Comparison of ENCODE assay signal across 22 cellular contexts in genomic region chr17:41494524-41494923, GRCh38. TPM values are rescaled to one million over a fixed set of nuclear protein-coding genes. Genes with fewer than 3 reads are reported as not detected.
A peak's percentile ranks its signal among the peaks of the same experiment; 100 is the strongest.
DNase-seq lines count a peak whose midpoint lies in the region; ATAC-seq, FAIRE-seq and TF ChIP-seq lines count a peak whose summit lies in the region.
"Had no signal": no experiment of that assay in that cellular context is flagged by ENCODE, and none has a peak within 500 bp of the region (broad histone marks: within the 10 kb centered on the region; RNA-seq: fewer than 3 reads in every experiment).

No MANE protein-coding gene starts in this region.

- H3K9me3 Mint-ChIP-seq in CD14-positive monocyte: peaks cover 0 to 5% (median 0%) of the 10 kb centered on the region in 7 donors
- no peaks in the 10 kb centered on the region for H3K9me3 Mint-ChIP-seq in stimulated activated naive B cell treated with anti-CD40 and anti-IgM and Interleukin-4, amounts not matched to agents 10 μg/mL and 1 μg/mL and 100 μg/mL, for 72 hours
- H3K9me3 Mint-ChIP-seq: activated naive CD4-positive, alpha-beta T cell treated with anti-CD3 and anti-CD28 coated beads, Interleukin-2, amount 50 U/mL, for 72 hours; T-helper 2 cell treated with Interferon-gamma antibody and Interleukin-4, amounts not matched to agents 5 μg/mL and 100 μg/mL, for 36 hours had no signal

- WGBS in IMR-90 (ENCODE audit: extremely low coverage in 2 of 2, insufficient read length in 1 of 2), 2 experiments: 20% methylated on average over 1 of the region's 2 CpGs; no CpG with 5 or more reads in 1 of the 2 experiments

- peak overlapping the region; percentile 54 for H2AFZ ChIP-seq in IMR-90 (replicated peaks; ENCODE audit: low read length, poor library complexity)
- H2AFZ ChIP-seq in endothelial cell of umbilical vein (ENCODE audit: low read depth, low read length): no peak overlapping the region
- H2AFZ ChIP-seq: hepatocyte had no signal

- H2BK15ac ChIP-seq in IMR-90 (ENCODE audit: low read depth, low read length): peak overlapping the region; percentile 82; the same call in 2 of the 3 replicates

- H3K9me1 ChIP-seq in IMR-90 (ENCODE audit: insufficient read depth, low read length): peaks cover 19% of the 10 kb centered on the region
- no peaks in the 10 kb centered on the region for H3K9me1 ChIP-seq in endothelial cell of umbilical vein (replicated peaks; ENCODE audit: control insufficient read depth, extremely low read depth, insufficient read depth, low read length)

- H3K36me3 ChIP-seq in IMR-90 (ENCODE audit: control insufficient read depth, insufficient read depth, low read length): no peaks in the 10 kb centered on the region
- H3K36me3 ChIP-seq in endothelial cell of umbilical vein (ENCODE audit: control insufficient read depth in 2 of 2, extremely low read depth in 1 of 2, insufficient read depth in 2 of 2, low read length in 2 of 2): no peaks in the 10 kb centered on the region
- H3K36me3 ChIP-seq: neutrophil had no signal

- H3K27me3 ChIP-seq in IMR-90 (ENCODE audit: control insufficient read depth, insufficient read depth, low read length): no peaks in the 10 kb centered on the region
- H3K27me3 ChIP-seq in endothelial cell of umbilical vein (ENCODE audit: control insufficient read depth in 2 of 2, insufficient read depth in 2 of 2, low read length in 2 of 2): no peaks in the 10 kb centered on the region
- peaks cover 0 to 4% (median 0%) of the 10 kb centered on the region in 45 donors for H3K27me3 ChIP-seq in dorsolateral prefrontal cortex
- H3K27me3 ChIP-seq: hepatocyte, neutrophil had no signal

- H3K4me2 ChIP-seq in IMR-90 (ENCODE audit: low read depth, low read length) (no peak overlapping the region), endothelial cell of umbilical vein (ENCODE audit: insufficient read depth, low read length) (no peak overlapping the region)
- H3K4me2 ChIP-seq: hepatocyte had no signal

- no peaks in the 10 kb centered on the region for H4K20me1 ChIP-seq in IMR-90 (ENCODE audit: insufficient read depth, low read length)
- H4K20me1 ChIP-seq in endothelial cell of umbilical vein (replicated peaks; ENCODE audit: control insufficient read depth, extremely low read depth, insufficient read depth, low read length): no peaks in the 10 kb centered on the region

- H3K4me1 Mint-ChIP-seq in CD14-positive monocyte: peaks cover 79% of the 10 kb centered on the region
- H3K4me1 Mint-ChIP-seq in stimulated activated naive B cell treated with anti-CD40 and anti-IgM and Interleukin-4, amounts not matched to agents 10 μg/mL and 1 μg/mL and 100 μg/mL, for 72 hours: peaks cover 16 to 18% of the 10 kb centered on the region in 2 donors

- H3K27ac ChIP-seq in IMR-90 (ENCODE audit: insufficient read depth, low read length) (no peak overlapping the region; the same call in 1 of the 2 replicates), endothelial cell of umbilical vein (ENCODE audit: insufficient read depth, low read depth, low read length) (no peak overlapping the region), coronary artery (no peak overlapping the region), dorsolateral prefrontal cortex (no peak overlapping the region)
- H3K27ac ChIP-seq: hepatocyte, HL-60, skin epidermis had no signal

- no peak overlapping the region for H3K4me3 Mint-ChIP-seq in CD14-positive monocyte
- no peak overlapping the region for H3K4me3 Mint-ChIP-seq in stimulated activated naive B cell treated with anti-CD40 and anti-IgM and Interleukin-4, amounts not matched to agents 10 μg/mL and 1 μg/mL and 100 μg/mL, for 72 hours
- H3K4me3 Mint-ChIP-seq: activated CD4-positive, alpha-beta T cell treated with anti-CD3 and anti-CD28 coated beads for 36 hours; T-helper 2 cell treated with Interferon-gamma antibody and Interleukin-4, amounts not matched to agents 5 μg/mL and 100 μg/mL, for 36 hours had no signal

- dilution Hi-C loops in IMR-90 (cut with HindIII; ENCODE audit: low sequenced_read_pairs, unreplicated experiment): no loop called here
- dilution Hi-C loops in endothelial cell of umbilical vein (cut with MboI; ENCODE audit: extremely low pct_ligation_motif_present, low sequenced_read_pairs): no loop called here

- peak overlapping the region; percentile 76; the same call in 1 of the 2 replicates for H3K23ac ChIP-seq in IMR-90 (ENCODE audit: low read depth, low read length)

- H4K5ac ChIP-seq in IMR-90 (ENCODE audit: low read depth, low read length): peak overlapping the region; percentile 69

- no peaks in the 10 kb centered on the region for H3K79me1 ChIP-seq in IMR-90 (ENCODE audit: low read depth in 1 of 2, low read length in 2 of 2)

- H3K4ac ChIP-seq in IMR-90 (ENCODE audit: low read depth, low read length): peak overlapping the region; percentile 91

- TF ChIP-seq CTCF in CD14-positive monocyte (IDR thresholded peaks at IDR 0.05) (no peak), IMR-90 (conservative IDR thresholded peaks at IDR 0.05; ENCODE audit: low read depth, low read length) (no peak), endothelial cell of umbilical vein (IDR thresholded peaks at IDR 0.05; ENCODE audit: extremely low read depth in 1 of 2, insufficient read depth in 1 of 2, low read depth in 1 of 2, low read length in 2 of 2) (no peak), coronary artery (IDR thresholded peaks at IDR 0.05) (no peak), dorsolateral prefrontal cortex (IDR thresholded peaks at IDR 0.05 in 54 of 56, conservative IDR thresholded peaks at IDR 0.05 in 2 of 56; ENCODE audit: low read depth in 1 of 56, partially characterized antibody in 56 of 56) (no peak)

- peak overlapping the region; percentile 94 for H2BK20ac ChIP-seq in IMR-90 (ENCODE audit: low read depth, low read length)

- intact Hi-C loops in CD14-positive monocyte (cut with micrococcal nuclease): loop anchor here (5.0 to 10.0 kb wide), 2 partner anchors 53 to 170 kb away; no protein-coding TSS in a partner anchor
- intact Hi-C loops in IMR-90 (cut with micrococcal nuclease): no loop called here
- intact Hi-C loops in endothelial cell of umbilical vein (cut with micrococcal nuclease): loop anchor here (10.0 kb wide), 2 partner anchors 90 to 690 kb away; no protein-coding TSS in a partner anchor
- intact Hi-C loops in dorsolateral prefrontal cortex (cut with DNase I): no loop called here

- peak overlapping the region; percentile 86 for H2BK5ac ChIP-seq in IMR-90 (ENCODE audit: low read depth, low read length, poor library complexity, severe bottlenecking)

- H3K4me3 ChIP-seq in IMR-90 (ENCODE audit: insufficient read depth, low read depth, low read length) (no peak overlapping the region), endothelial cell of umbilical vein (replicated peaks in 1 of 3; ENCODE audit: insufficient read depth in 1 of 3, low read depth in 1 of 3, low read length in 3 of 3) (no peak overlapping the region), coronary artery (no peak overlapping the region), dorsolateral prefrontal cortex (no peak overlapping the region)
- H3K4me3 ChIP-seq: hepatocyte, skin epidermis had no signal

- TF ChIP-seq POLR2A in IMR-90 (IDR thresholded peaks at IDR 0.05; ENCODE audit: low read depth, low read length) (no peak), endothelial cell of umbilical vein (IDR thresholded peaks at IDR 0.05; ENCODE audit: low read depth, low read length) (no peak)

- CTCF ChIA-PET in IMR-90 (lab: Yijun Ruan, JAX): no interaction called here
- CTCF ChIA-PET in endothelial cell of umbilical vein (lab: Charles Lee): interaction anchor here (0.9 to 22.3 kb wide), 5 partner anchors 31 to 638 kb away, joined by 4 to 350 read pairs (median 4); no protein-coding TSS in a partner anchor

- peak; percentile 37 for FAIRE-seq in endothelial cell of umbilical vein (lab: Jason Lieb, UNC)

- H4K8ac ChIP-seq in IMR-90 (ENCODE audit: low read depth in 2 of 2, low read length in 2 of 2): peak overlapping the region; percentile 48 to 54

- H3K27me3 Mint-ChIP-seq in CD14-positive monocyte (ENCODE audit: low read depth in 3 of 3): peaks cover 2 to 3% (median 3%) of the 10 kb centered on the region in 3 donors
- peaks cover 25 to 27% of the 10 kb centered on the region in 2 donors for H3K27me3 Mint-ChIP-seq in stimulated activated naive B cell treated with anti-CD40 and anti-IgM and Interleukin-4, amounts not matched to agents 10 μg/mL and 1 μg/mL and 100 μg/mL, for 72 hours
- H3K27me3 Mint-ChIP-seq: activated CD4-positive, alpha-beta T cell treated with anti-CD3 and anti-CD28 coated beads for 36 hours had no signal

- peak overlapping the region; percentile 81 for H2AK9ac ChIP-seq in IMR-90 (replicated peaks; ENCODE audit: low read depth, low read length, poor library complexity)

- H3K56ac ChIP-seq in IMR-90 (ENCODE audit: extremely low read depth, insufficient read depth, low read length): no peak overlapping the region

- in situ Hi-C loops in IMR-90 (cut with MboI; ENCODE audit: low sequenced_read_pairs): no loop called here

- H3K14ac ChIP-seq in IMR-90 (replicated peaks; ENCODE audit: low read depth, low read length): peak overlapping the region; percentile 96; the same call in 1 of the 2 replicates

- H3K9ac ChIP-seq in IMR-90 (ENCODE audit: low read depth, low read length) (no peak overlapping the region), endothelial cell of umbilical vein (replicated peaks; ENCODE audit: extremely low read depth, insufficient read depth, low read length) (no peak overlapping the region)

- POLR2A ChIA-PET in IMR-90 (lab: Charles Lee; ENCODE audit: unreplicated experiment): interaction anchor here (0.7 kb wide), 1 partner anchor 9 kb away, joined by 4 read pairs; no protein-coding TSS in a partner anchor
- POLR2A ChIA-PET in endothelial cell of umbilical vein (lab: Charles Lee): no interaction called here

- peak overlapping the region; percentile 49; the same call in 1 of the 2 replicates for H3K18ac ChIP-seq in IMR-90 (ENCODE audit: low read depth, low read length)

- H3K79me2 ChIP-seq in endothelial cell of umbilical vein (ENCODE audit: control insufficient read depth, insufficient read depth, low read length): no peaks in the 10 kb centered on the region
- H3K79me2 ChIP-seq: hepatocyte had no signal

- ATAC-seq in IMR-90 (ENCODE audit: low read depth) (peak; percentile 27), GM18520 (IDR thresholded peaks at IDR 0.05; ENCODE audit: unreplicated experiment) (no peak)
- ATAC-seq in stimulated activated naive B cell treated with anti-CD40 and anti-IgM and Interleukin-4, amounts not matched to agents 10 μg/mL and 1 μg/mL and 100 μg/mL, for 72 hours (replicated peaks): no peak
- ATAC-seq: activated CD4-positive, alpha-beta T cell treated with anti-CD3 and anti-CD28 coated beads for 36 hours; activated naive CD4-positive, alpha-beta T cell treated with anti-CD3 and anti-CD28 coated beads, Interleukin-2, amount 50 U/mL, for 72 hours; left colon; stimulated activated naive CD8-positive, alpha-beta T cell treated with anti-CD3 and anti-CD28 coated beads, Interleukin-15, Interleukin-2, amounts not matched to agents 100 U/mL and 50 U/mL, for 24 hours had no signal

- no peak for TF ChIP-seq RAD21 in IMR-90 (IDR thresholded peaks at IDR 0.05; ENCODE audit: low read length)

- H3K36me3 Mint-ChIP-seq in CD14-positive monocyte: peaks cover 0 to 2% of the 10 kb centered on the region in 2 donors
- no peaks in the 10 kb centered on the region for H3K36me3 Mint-ChIP-seq in stimulated activated naive B cell treated with anti-CD40 and anti-IgM and Interleukin-4, amounts not matched to agents 10 μg/mL and 1 μg/mL and 100 μg/mL, for 72 hours
- H3K36me3 Mint-ChIP-seq: activated naive CD4-positive, alpha-beta T cell treated with anti-CD3 and anti-CD28 coated beads, Interleukin-2, amount 50 U/mL, for 72 hours had no signal

- peak overlapping the region; percentile 82 for H4K91ac ChIP-seq in IMR-90 (ENCODE audit: insufficient read depth, low read depth, low read length)

- H2AK5ac ChIP-seq in IMR-90 (ENCODE audit: low read depth, low read length): peak overlapping the region; percentile 97

- no TSS peak for BruUV-seq in IMR-90 (replicated peaks; lab: Mats Ljungman, UMichigan)
- no TSS peak for BruUV-seq in endothelial cell of umbilical vein (replicated peaks; lab: Mats Ljungman, UMichigan)

- no peaks in the 10 kb centered on the region for H3K9me3 ChIP-seq in IMR-90 (ENCODE audit: control insufficient read depth, insufficient read depth, low read length)
- H3K9me3 ChIP-seq in endothelial cell of umbilical vein (replicated peaks; ENCODE audit: control insufficient read depth, insufficient read depth, low read length): no peaks in the 10 kb centered on the region
- H3K9me3 ChIP-seq: neutrophil had no signal

- H2BK120ac ChIP-seq in IMR-90 (ENCODE audit: low read depth, low read length): peak overlapping the region; percentile 94

- H3K4me1 ChIP-seq in IMR-90 (ENCODE audit: control insufficient read depth, insufficient read depth, low read length) (peaks cover 17% of the 10 kb centered on the region), endothelial cell of umbilical vein (ENCODE audit: control insufficient read depth, extremely low read depth, insufficient read depth, low read length) (peaks cover 29% of the 10 kb centered on the region)

- H3K27ac Mint-ChIP-seq in CD14-positive monocyte: peak overlapping the region in 4 of 7 donors; percentile 1 to 89 (median 26)
- no peak overlapping the region for H3K27ac Mint-ChIP-seq in stimulated activated naive B cell treated with anti-CD40 and anti-IgM and Interleukin-4, amounts not matched to agents 10 μg/mL and 1 μg/mL and 100 μg/mL, for 72 hours
- H3K27ac Mint-ChIP-seq: activated CD4-positive, alpha-beta T cell treated with anti-CD3 and anti-CD28 coated beads for 36 hours; activated naive CD4-positive, alpha-beta T cell treated with anti-CD3 and anti-CD28 coated beads, Interleukin-2, amount 50 U/mL, for 72 hours; T-helper 2 cell treated with Interferon-gamma antibody and Interleukin-4, amounts not matched to agents 5 μg/mL and 100 μg/mL, for 36 hours had no signal

- DNase-seq in CD14-positive monocyte (ENCODE audit: low spot score) (no peak), IMR-90 (peak; percentile 39), endothelial cell of umbilical vein (ENCODE audit: low read depth, low spot score) (peak; percentile 12), myocyte (ENCODE audit: low read depth) (peak; percentile 84), coronary artery (ENCODE audit: low spot score) (no peak), dorsolateral prefrontal cortex (no peak)
- DNase-seq in stimulated activated naive B cell treated with anti-CD40 and anti-IgM and Interleukin-4, amounts not matched to agents 10 μg/mL and 1 μg/mL and 100 μg/mL, for 72 hours: no peak
- DNase-seq: activated CD4-positive, alpha-beta T cell treated with anti-CD3 and anti-CD28 coated beads for 36 hours; activated T-cell treated with anti-CD3 and anti-CD28 coated beads for 4 hours; Kasumi-1; left colon; NCI-H2029; NCI-H526; RPMI8226; stimulated activated naive CD8-positive, alpha-beta T cell treated with anti-CD3 and anti-CD28 coated beads, Interleukin-15, Interleukin-2, amounts not matched to agents 100 U/mL and 50 U/mL, for 24 hours had no signal

RNA-seq across cellular contexts. Expression of gene KRT36, which starts 4.8 kb away (rescaled TPM):
- polyA plus RNA-seq in CD14-positive monocyte (under 1 TPM; 0.24 to 0.87 TPM), IMR-90 (2012; rRNA removed) (not detected in 2 replicates), endothelial cell of umbilical vein (0.04 and 0.11 TPM in 2 replicates)
- total RNA-seq in IMR-90 (2012; rRNA removed) (not detected in 2 replicates), endothelial cell of umbilical vein (not detected in 2 replicates), myocyte (not detected in 2 replicates), dorsolateral prefrontal cortex (not detected)
- polyA plus RNA-seq in IMR-90 (2012; cell fraction: cytosol; rRNA removed): 0.03 TPM in 1 of 2 replicates, not detected in the other
- polyA plus RNA-seq in IMR-90 (2012; cell fraction: nucleus; rRNA removed; ENCODE audit: low replicate concordance): not detected in 2 replicates
- 0.04 TPM in 1 of 2 replicates, not detected in the other for polyA plus RNA-seq in endothelial cell of umbilical vein (2011; cell fraction: cytosol; rRNA removed)
- 0.09 TPM in 1 of 2 replicates, not detected in the other for polyA plus RNA-seq in endothelial cell of umbilical vein (2011; cell fraction: nucleus; rRNA removed)
- not detected in 2 replicates for polyA plus RNA-seq in endothelial cell of umbilical vein (2012)
- polyA minus RNA-seq in endothelial cell of umbilical vein: 0.17 TPM in 1 of 2 replicates, not detected in the other
- not detected for polyA minus RNA-seq in endothelial cell of umbilical vein (2011; cell fraction: cytosol; rRNA and poly(A)+ RNA removed)
- polyA minus RNA-seq in endothelial cell of umbilical vein (2011; cell fraction: nucleus; rRNA and poly(A)+ RNA removed): not detected in 2 replicates
- polyA plus RNA-seq in myocyte (2012): not detected
- total RNA-seq: activated CD4-positive, alpha-beta T cell treated with anti-CD3 and anti-CD28 coated beads for 36 hours; activated naive CD4-positive, alpha-beta T cell treated with anti-CD3 and anti-CD28 coated beads, Interleukin-2, amount 50 U/mL, for 72 hours; hepatocyte had no signal
- polyA plus RNA-seq: hepatocyte had no signal

RNA-seq across cellular contexts. Expression of gene KRT13, which starts 10.9 kb away (rescaled TPM):
- not detected for polyA plus RNA-seq in CD14-positive monocyte
- 0.18 and 0.28 TPM in 2 replicates for total RNA-seq in IMR-90 (2012; rRNA removed)
- polyA plus RNA-seq in IMR-90 (2012; rRNA removed): 0.56 and 0.60 TPM in 2 replicates
- polyA plus RNA-seq in IMR-90 (2012; cell fraction: cytosol; rRNA removed): 0.42 and 0.44 TPM in 2 replicates
- 0.61 and 0.87 TPM in 2 replicates for polyA plus RNA-seq in IMR-90 (2012; cell fraction: nucleus; rRNA removed; ENCODE audit: low replicate concordance)
- total RNA-seq in endothelial cell of umbilical vein: not detected in 2 replicates
- polyA plus RNA-seq in endothelial cell of umbilical vein: not detected in 2 replicates
- polyA plus RNA-seq in endothelial cell of umbilical vein (2011; cell fraction: cytosol; rRNA removed): not detected in 2 replicates
- polyA plus RNA-seq in endothelial cell of umbilical vein (2011; cell fraction: nucleus; rRNA removed): not detected in 2 replicates
- polyA plus RNA-seq in endothelial cell of umbilical vein (2012): not detected in 2 replicates
- polyA minus RNA-seq in endothelial cell of umbilical vein: not detected in 2 replicates
- polyA minus RNA-seq in endothelial cell of umbilical vein (2011; cell fraction: cytosol; rRNA and poly(A)+ RNA removed): not detected
- not detected in 2 replicates for polyA minus RNA-seq in endothelial cell of umbilical vein (2011; cell fraction: nucleus; rRNA and poly(A)+ RNA removed)
- not detected in 2 replicates for total RNA-seq in myocyte
- not detected for polyA plus RNA-seq in myocyte (2012)
- total RNA-seq in dorsolateral prefrontal cortex: 1 to 10 TPM in 2 of 120 experiments, under 1 TPM in 1, not detected in 117; 0.70 to 1.8 (median 1.2) TPM
- total RNA-seq: activated CD4-positive, alpha-beta T cell treated with anti-CD3 and anti-CD28 coated beads for 36 hours; activated naive CD4-positive, alpha-beta T cell treated with anti-CD3 and anti-CD28 coated beads, Interleukin-2, amount 50 U/mL, for 72 hours had no signal

RNA-seq across cellular contexts. Expression of gene KRT35, which starts 13.6 kb away (rescaled TPM):
- not detected for polyA plus RNA-seq in CD14-positive monocyte
- total RNA-seq in IMR-90 (2012; rRNA removed): not detected in 2 replicates
- polyA plus RNA-seq in IMR-90 (2012; rRNA removed): not detected in 2 replicates
- not detected in 2 replicates for polyA plus RNA-seq in IMR-90 (2012; cell fraction: cytosol; rRNA removed)
- not detected in 2 replicates for polyA plus RNA-seq in IMR-90 (2012; cell fraction: nucleus; rRNA removed; ENCODE audit: low replicate concordance)
- not detected in 2 replicates for total RNA-seq in endothelial cell of umbilical vein
- polyA plus RNA-seq in endothelial cell of umbilical vein: 0.08 TPM in 1 of 2 replicates, not detected in the other
- not detected in 2 replicates for polyA plus RNA-seq in endothelial cell of umbilical vein (2011; cell fraction: cytosol; rRNA removed)
- 0.08 TPM in 1 of 2 replicates, not detected in the other for polyA plus RNA-seq in endothelial cell of umbilical vein (2011; cell fraction: nucleus; rRNA removed)
- not detected in 2 replicates for polyA plus RNA-seq in endothelial cell of umbilical vein (2012)
- polyA minus RNA-seq in endothelial cell of umbilical vein: not detected in 2 replicates
- polyA minus RNA-seq in endothelial cell of umbilical vein (2011; cell fraction: cytosol; rRNA and poly(A)+ RNA removed): not detected
- polyA minus RNA-seq in endothelial cell of umbilical vein (2011; cell fraction: nucleus; rRNA and poly(A)+ RNA removed): not detected in 2 replicates
- not detected in 2 replicates for total RNA-seq in myocyte
- not detected for polyA plus RNA-seq in myocyte (2012)
- total RNA-seq in dorsolateral prefrontal cortex: not detected
- total RNA-seq: activated CD4-positive, alpha-beta T cell treated with anti-CD3 and anti-CD28 coated beads for 36 hours; activated naive CD4-positive, alpha-beta T cell treated with anti-CD3 and anti-CD28 coated beads, Interleukin-2, amount 50 U/mL, for 72 hours; hepatocyte; left colon had no signal
- polyA plus RNA-seq: hepatocyte had no signal

RNA-seq across cellular contexts. Expression of gene KRT15, which starts 24.2 kb away (rescaled TPM):
- polyA plus RNA-seq in CD14-positive monocyte (not detected), IMR-90 (2012; rRNA removed) (5.3 and 7.6 TPM in 2 replicates), endothelial cell of umbilical vein (0.68 and 0.83 TPM in 2 replicates)
- total RNA-seq in IMR-90 (2012; rRNA removed) (2.9 and 3.6 TPM in 2 replicates), endothelial cell of umbilical vein (2.8 TPM in 2 replicates), myocyte (not detected in 2 replicates), dorsolateral prefrontal cortex (1 to 10 TPM in 4 of 120 experiments, under 1 TPM in 10, not detected in 106; 0.09 to 1.3 (median 0.78) TPM)
- 3.4 and 3.7 TPM in 2 replicates for polyA plus RNA-seq in IMR-90 (2012; cell fraction: cytosol; rRNA removed)
- polyA plus RNA-seq in IMR-90 (2012; cell fraction: nucleus; rRNA removed; ENCODE audit: low replicate concordance): 17.3 and 18.6 TPM in 2 replicates
- polyA plus RNA-seq in endothelial cell of umbilical vein (2011; cell fraction: cytosol; rRNA removed): 1.7 and 2.4 TPM in 2 replicates
- 2.2 and 3.1 TPM in 2 replicates for polyA plus RNA-seq in endothelial cell of umbilical vein (2011; cell fraction: nucleus; rRNA removed)
- 3.1 and 10.7 TPM in 2 replicates for polyA plus RNA-seq in endothelial cell of umbilical vein (2012)
- polyA minus RNA-seq in endothelial cell of umbilical vein: 0.76 and 1.6 TPM in 2 replicates
- 2.3 TPM for polyA minus RNA-seq in endothelial cell of umbilical vein (2011; cell fraction: cytosol; rRNA and poly(A)+ RNA removed)
- 0.29 and 0.43 TPM in 2 replicates for polyA minus RNA-seq in endothelial cell of umbilical vein (2011; cell fraction: nucleus; rRNA and poly(A)+ RNA removed)
- polyA plus RNA-seq in myocyte (2012): not detected
- total RNA-seq: activated CD4-positive, alpha-beta T cell treated with anti-CD3 and anti-CD28 coated beads for 36 hours; activated naive CD4-positive, alpha-beta T cell treated with anti-CD3 and anti-CD28 coated beads, Interleukin-2, amount 50 U/mL, for 72 hours had no signal

RNA-seq across cellular contexts. Expression of gene KRT32, which starts 27.3 kb away (rescaled TPM):
- not detected for polyA plus RNA-seq in CD14-positive monocyte
- total RNA-seq in IMR-90 (2012; rRNA removed): not detected in 2 replicates
- 0.06 and 0.09 TPM in 2 replicates for polyA plus RNA-seq in IMR-90 (2012; rRNA removed)
- 0.07 TPM in 1 of 2 replicates, not detected in the other for polyA plus RNA-seq in IMR-90 (2012; cell fraction: cytosol; rRNA removed)
- 0.07 and 0.14 TPM in 2 replicates for polyA plus RNA-seq in IMR-90 (2012; cell fraction: nucleus; rRNA removed; ENCODE audit: low replicate concordance)
- not detected in 2 replicates for total RNA-seq in endothelial cell of umbilical vein
- not detected in 2 replicates for polyA plus RNA-seq in endothelial cell of umbilical vein
- not detected in 2 replicates for polyA plus RNA-seq in endothelial cell of umbilical vein (2011; cell fraction: cytosol; rRNA removed)
- not detected in 2 replicates for polyA plus RNA-seq in endothelial cell of umbilical vein (2011; cell fraction: nucleus; rRNA removed)
- polyA plus RNA-seq in endothelial cell of umbilical vein (2012): not detected in 2 replicates
- not detected in 2 replicates for polyA minus RNA-seq in endothelial cell of umbilical vein
- not detected for polyA minus RNA-seq in endothelial cell of umbilical vein (2011; cell fraction: cytosol; rRNA and poly(A)+ RNA removed)
- polyA minus RNA-seq in endothelial cell of umbilical vein (2011; cell fraction: nucleus; rRNA and poly(A)+ RNA removed): not detected in 2 replicates
- not detected in 2 replicates for total RNA-seq in myocyte
- polyA plus RNA-seq in myocyte (2012): not detected
- total RNA-seq in dorsolateral prefrontal cortex: not detected
- total RNA-seq: activated CD4-positive, alpha-beta T cell treated with anti-CD3 and anti-CD28 coated beads for 36 hours; activated naive CD4-positive, alpha-beta T cell treated with anti-CD3 and anti-CD28 coated beads, Interleukin-2, amount 50 U/mL, for 72 hours; hepatocyte; left colon had no signal
- polyA plus RNA-seq: hepatocyte had no signal

Comparison
In these comparisons a context has a peak if more than half of its experiments do, and no peak if none do; other contexts are left out.
1. DNase-seq: peak in IMR-90 (single experiment), endothelial cell of umbilical vein (single experiment) and myocyte (single experiment); none in CD14-positive monocyte (single experiment), stimulated activated naive B cell treated with anti-CD40 and anti-IgM and Interleukin-4, amounts not matched to agents 10 μg/mL and 1 μg/mL and 100 μg/mL, for 72 hours (single experiment), coronary artery (single experiment) and dorsolateral prefrontal cortex (0 of 10).
2. intact Hi-C loops: an anchor here in CD14-positive monocyte (5.0 to 10.0 kb wide) and endothelial cell of umbilical vein (10.0 kb wide); none called in IMR-90 and dorsolateral prefrontal cortex.